Comparison of ENCODE assay signal across 24 cellular contexts in the genomic region with DNA sequence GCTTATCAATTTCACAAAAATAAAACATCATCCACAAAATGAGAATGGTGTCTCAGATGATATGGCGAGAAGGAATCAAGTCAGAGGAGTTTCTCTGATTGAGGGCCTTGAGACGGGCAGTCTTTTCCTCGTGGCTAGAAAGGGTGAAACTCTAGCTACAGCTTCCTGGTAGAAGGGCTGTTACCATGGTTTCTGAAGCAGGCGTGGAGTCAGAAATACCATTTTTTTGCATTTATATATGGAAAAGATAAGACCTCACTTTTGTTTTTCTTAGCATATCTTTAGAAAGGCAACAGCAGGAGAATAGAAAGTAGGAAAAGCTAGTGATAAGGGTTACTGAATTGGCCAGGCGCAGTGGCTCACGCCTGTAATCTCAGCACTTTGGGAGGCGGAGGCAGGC. TPM values are rescaled to one million over a fixed set of nuclear protein-coding genes. Genes with fewer than 3 reads are reported as not detected.
"Had no signal": no experiment of that assay in that cellular context is flagged by ENCODE, and none has a peak within 500 bp of the region (broad histone marks: within the 10 kb centered on the region; RNA-seq: fewer than 3 reads in every experiment).

No MANE protein-coding gene starts in this region.

- H3K4me3 ChIP-seq: MG63, PC-9, Peyer's patch, SJCRH30 had no signal

- H3K27me3 ChIP-seq: MG63, Peyer's patch, SJCRH30 had no signal

- DNase-seq: Karpas-422, KG1, MG63, NCI-H1092, NCI-H1105 treated with DMSO at 0.1 percent for 48 hours, NCI-H1417 treated with DMSO at 0.1 percent for 48 hours, NCI-H146, NCI-H1694 treated with DMSO at 0.1 percent for 48 hours, NCI-H1930, NCI-H2081, NCI-H2107, NCI-H2227 treated with DMSO at 0.1 percent for 48 hours, NCI-H524, NCI-H526 treated with DMSO at 0.1 percent for 48 hours, NCI-H748 treated with DMSO at 0.1 percent for 48 hours, PC-9, Peyer's patch, SHP77 treated with DMSO at 0.1 percent for 48 hours, SJCRH30 had no signal

- H2AFZ ChIP-seq: PC-9 had no signal

- H3K9me3 ChIP-seq: MG63, Peyer's patch, SJCRH30 had no signal

- H3K4me1 ChIP-seq: Peyer's patch, SJCRH30 had no signal

- H3K27ac ChIP-seq: PC-9, Peyer's patch, SJCRH30 had no signal

- H3K36me3 ChIP-seq: MG63, Peyer's patch, SJCRH30 had no signal

- H3K4me2 ChIP-seq: PC-9 had no signal

RNA-seq across cellular contexts. Expression of gene SAMD7, which starts 17.3 kb away (rescaled TPM):
- total RNA-seq: HT-29, NCI-H460, PC-9, Peyer's patch, Right ventricle myocardium inferior, RPMI7951, SJCRH30 had no signal

RNA-seq across cellular contexts. Expression of gene LRRC31, which starts 24.4 kb away (rescaled TPM):
- total RNA-seq: NCI-H460, OCI-LY7, PC-9, Right ventricle myocardium inferior, RPMI7951, SJCRH30 had no signal
